ENCODE assay signal across 18 cellular contexts in the genomic region with DNA sequence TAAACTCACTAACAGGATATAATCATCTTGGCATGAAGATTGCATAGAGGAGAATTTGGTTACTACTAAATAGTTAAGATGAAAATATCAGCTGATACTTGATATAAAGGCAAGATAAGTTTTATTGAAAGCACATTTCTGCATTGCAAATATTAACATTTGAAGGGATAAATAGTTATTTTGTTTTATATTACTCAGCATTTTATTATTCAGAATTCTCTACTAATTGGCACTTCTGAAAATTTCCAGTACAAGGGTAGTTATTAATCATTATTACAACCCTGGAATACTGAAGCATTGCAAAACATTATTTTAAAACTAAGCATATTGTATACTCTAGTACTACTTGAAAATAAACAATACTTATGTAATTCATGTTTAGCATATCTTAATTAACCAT. TPM values are rescaled to one million over a fixed set of nuclear protein-coding genes. Genes with fewer than 3 reads are reported as not detected.
DNase-seq lines count a peak whose midpoint lies in the region; ATAC-seq, FAIRE-seq and TF ChIP-seq lines count a peak whose summit lies in the region.
"Had no signal": no experiment of that assay in that cellular context is flagged by ENCODE, and none has a peak within 500 bp of the region (broad histone marks: within the 10 kb centered on the region; RNA-seq: fewer than 3 reads in every experiment).

No MANE protein-coding gene starts in this region.

- H3K4me1 Mint-ChIP-seq in GM23338 = peaks cover 16% of the 10 kb centered on the region
- H3K4me1 Mint-ChIP-seq: CD4-positive, CD25-positive, alpha-beta regulatory T cell; CD8-positive, alpha-beta memory T cell had no signal

- H3K4me3 ChIP-seq in GM23338 (no peak overlapping the region), RWPE2 (ENCODE audit: severe bottlenecking) (no peak overlapping the region), osteoblast (ENCODE audit: insufficient read depth, low read length) (no peak overlapping the region)

- H4K20me1 ChIP-seq in GM23338 (replicated peaks; ENCODE audit: insufficient read depth) = no peaks in the 10 kb centered on the region
- H4K20me1 ChIP-seq in osteoblast (ENCODE audit: insufficient read depth, low read length) = no peaks in the 10 kb centered on the region

- no peaks in the 10 kb centered on the region for H3K9me2 ChIP-seq in GM23338 (ENCODE audit: insufficient read depth)

- H3K9me3 ChIP-seq in RWPE2 (ENCODE audit: severe bottlenecking) (no peaks in the 10 kb centered on the region), osteoblast (ENCODE audit: low read depth, low read length) (no peaks in the 10 kb centered on the region)
- H3K9me3 ChIP-seq: BE2C had no signal

- H3K27ac Mint-ChIP-seq in GM23338 = 0 out of 2 replicates have a peak overlapping the region, but pooled peaks have one; percentile 48
- H3K27ac Mint-ChIP-seq: CD4-positive, CD25-positive, alpha-beta regulatory T cell; CD8-positive, alpha-beta memory T cell had no signal

- TF ChIP-seq CTCF in GM23338 (conservative IDR thresholded peaks at IDR 0.05; ENCODE audit: low read depth in 2 of 2) = no peak
- TF ChIP-seq CTCF in RWPE2 (IDR thresholded peaks at IDR 0.05; ENCODE audit: poor library complexity, severe bottlenecking) = no peak
- no peak for TF ChIP-seq CTCF in foreskin keratinocyte (conservative IDR thresholded peaks at IDR 0.05)
- no peak for TF ChIP-seq CTCF in osteoblast (IDR thresholded peaks at IDR 0.05; ENCODE audit: extremely low read depth, low read depth, low read length)

- no peaks in the 10 kb centered on the region for H3K27me3 ChIP-seq in GM23338 (ENCODE audit: insufficient read depth)
- no peaks in the 10 kb centered on the region for H3K27me3 ChIP-seq in RWPE2 (ENCODE audit: insufficient read depth, poor library complexity, severe bottlenecking)
- H3K27me3 ChIP-seq in foreskin keratinocyte = no peaks in the 10 kb centered on the region
- no peaks in the 10 kb centered on the region for H3K27me3 ChIP-seq in osteoblast (ENCODE audit: insufficient read depth, low read length)
- H3K27me3 ChIP-seq: BE2C had no signal

- no peak for DNase-seq in GM23338 (ENCODE audit: low spot score)
- DNase-seq in RWPE2 (ENCODE audit: low spot score) = no peak
- DNase-seq in foreskin keratinocyte = no peak
- DNase-seq in SKM-1 treated with dmso at 0.1 percent for 144 hours (lab: John Stamatoyannopoulos, UW; ENCODE audit: unreplicated experiment) = no peak
- no peak for DNase-seq in osteoblast (ENCODE audit: insufficient read length, low spot score, missing footprints)
- no peak for DNase-seq in GM19239 (ENCODE audit: insufficient read length, low spot score)
- DNase-seq: ACHN; BE2C; C1 segment of cervical spinal cord; CD4-positive, CD25-positive, alpha-beta regulatory T cell; CD8-positive, alpha-beta memory T cell; COR-L47; GOT3; H7 had no signal

- no peaks in the 10 kb centered on the region for H3K27me3 Mint-ChIP-seq in GM23338 (ENCODE audit: insufficient read depth, low read depth, poor library complexity)
- H3K27me3 Mint-ChIP-seq: CD4-positive, CD25-positive, alpha-beta regulatory T cell had no signal

- H3K4me1 ChIP-seq in GM23338 (ENCODE audit: insufficient read depth) (peaks cover 21% of the 10 kb centered on the region), RWPE2 (ENCODE audit: insufficient read depth, poor library complexity, severe bottlenecking) (peaks cover 91% of the 10 kb centered on the region), foreskin keratinocyte (peaks cover 77% of the 10 kb centered on the region), osteoblast (ENCODE audit: insufficient read depth, low read length) (peaks cover 6% of the 10 kb centered on the region)
- H3K4me1 ChIP-seq: BE2C had no signal

- no peaks in the 10 kb centered on the region for H3K9me3 Mint-ChIP-seq in GM23338
- H3K9me3 Mint-ChIP-seq: CD8-positive, alpha-beta memory T cell had no signal

- no peaks in the 10 kb centered on the region for H3K36me3 Mint-ChIP-seq in GM23338 (ENCODE audit: low read depth)
- H3K36me3 Mint-ChIP-seq: CD4-positive, CD25-positive, alpha-beta regulatory T cell; CD8-positive, alpha-beta memory T cell had no signal

- H3K79me2 ChIP-seq in GM23338 (replicated peaks; ENCODE audit: insufficient read depth) (no peaks in the 10 kb centered on the region), osteoblast (ENCODE audit: insufficient read depth, low read length) (no peaks in the 10 kb centered on the region)

- ATAC-seq in GM23338 = no peak
- ATAC-seq in RWPE2 (ENCODE audit: low read depth) = no peak
- ATAC-seq in foreskin keratinocyte = no peak
- ATAC-seq: HepG2 had no signal

- H2AFZ ChIP-seq in GM23338 (no peak overlapping the region), osteoblast (ENCODE audit: low read length) (no peak overlapping the region)

- no peaks in the 10 kb centered on the region for H3K36me3 ChIP-seq in GM23338 (ENCODE audit: insufficient read depth)
- no peaks in the 10 kb centered on the region for H3K36me3 ChIP-seq in RWPE2 (ENCODE audit: low read depth)
- H3K36me3 ChIP-seq in osteoblast (ENCODE audit: insufficient read depth, low read length) = no peaks in the 10 kb centered on the region
- H3K36me3 ChIP-seq: BE2C had no signal

- H3F3A ChIP-seq in GM23338 (replicated peaks; ENCODE audit: low read depth) = no peaks in the 10 kb centered on the region

- H3K4me2 ChIP-seq in GM23338 = no peak overlapping the region
- H3K4me2 ChIP-seq in osteoblast (ENCODE audit: insufficient read depth, low read length) = no peak overlapping the region

- H3K27ac ChIP-seq in GM23338 (ENCODE audit: low read depth) = no peak overlapping the region
- H3K27ac ChIP-seq in RWPE2 (ENCODE audit: poor library complexity, severe bottlenecking) = peak overlapping the region; percentile 100
- H3K27ac ChIP-seq in foreskin keratinocyte = peak overlapping the region; percentile 77
- H3K27ac ChIP-seq in osteoblast (ENCODE audit: low read depth, low read length) = no peak overlapping the region

- FAIRE-seq in GM19239 (lab: Jason Lieb, UNC) = no peak
- FAIRE-seq: G401.6, GM12891, HepG2 had no signal

- no peak overlapping the region for H3K4me3 Mint-ChIP-seq in GM23338
- H3K4me3 Mint-ChIP-seq: CD4-positive, CD25-positive, alpha-beta regulatory T cell; CD8-positive, alpha-beta memory T cell had no signal

TF ChIP-seq in GM23338, 12 proteins besides CTCF, POLR2A, EP300 and RAD21 (continues in another document):
- TF ChIP-seq CREB1 (CRISPR knock-in tag; IDR thresholded peaks at IDR 0.05; ENCODE audit: low read depth) (no peak), ZNF331 (CRISPR knock-in tag; IDR thresholded peaks at IDR 0.05; ENCODE audit: low read depth) (no peak), POLR2AphosphoS5 (IDR thresholded peaks at IDR 0.05; ENCODE audit: low read depth) (no peak), EZH2phosphoT487 (IDR thresholded peaks at IDR 0.05; ENCODE audit: unreplicated experiment) (no peak), EZH2 (IDR thresholded peaks at IDR 0.05; ENCODE audit: low read depth, unreplicated experiment) (no peak), NANOG (IDR thresholded peaks at IDR 0.05; ENCODE audit: borderline replicate concordance) (no peak), JUNB (IDR thresholded peaks at IDR 0.05; ENCODE audit: unreplicated experiment) (no peak), ZNF114 (CRISPR knock-in tag; IDR thresholded peaks at IDR 0.05) (no peak), STAT1 (IDR thresholded peaks at IDR 0.05; ENCODE audit: unreplicated experiment) (no peak)
- TF ChIP-seq, protein P1, sequence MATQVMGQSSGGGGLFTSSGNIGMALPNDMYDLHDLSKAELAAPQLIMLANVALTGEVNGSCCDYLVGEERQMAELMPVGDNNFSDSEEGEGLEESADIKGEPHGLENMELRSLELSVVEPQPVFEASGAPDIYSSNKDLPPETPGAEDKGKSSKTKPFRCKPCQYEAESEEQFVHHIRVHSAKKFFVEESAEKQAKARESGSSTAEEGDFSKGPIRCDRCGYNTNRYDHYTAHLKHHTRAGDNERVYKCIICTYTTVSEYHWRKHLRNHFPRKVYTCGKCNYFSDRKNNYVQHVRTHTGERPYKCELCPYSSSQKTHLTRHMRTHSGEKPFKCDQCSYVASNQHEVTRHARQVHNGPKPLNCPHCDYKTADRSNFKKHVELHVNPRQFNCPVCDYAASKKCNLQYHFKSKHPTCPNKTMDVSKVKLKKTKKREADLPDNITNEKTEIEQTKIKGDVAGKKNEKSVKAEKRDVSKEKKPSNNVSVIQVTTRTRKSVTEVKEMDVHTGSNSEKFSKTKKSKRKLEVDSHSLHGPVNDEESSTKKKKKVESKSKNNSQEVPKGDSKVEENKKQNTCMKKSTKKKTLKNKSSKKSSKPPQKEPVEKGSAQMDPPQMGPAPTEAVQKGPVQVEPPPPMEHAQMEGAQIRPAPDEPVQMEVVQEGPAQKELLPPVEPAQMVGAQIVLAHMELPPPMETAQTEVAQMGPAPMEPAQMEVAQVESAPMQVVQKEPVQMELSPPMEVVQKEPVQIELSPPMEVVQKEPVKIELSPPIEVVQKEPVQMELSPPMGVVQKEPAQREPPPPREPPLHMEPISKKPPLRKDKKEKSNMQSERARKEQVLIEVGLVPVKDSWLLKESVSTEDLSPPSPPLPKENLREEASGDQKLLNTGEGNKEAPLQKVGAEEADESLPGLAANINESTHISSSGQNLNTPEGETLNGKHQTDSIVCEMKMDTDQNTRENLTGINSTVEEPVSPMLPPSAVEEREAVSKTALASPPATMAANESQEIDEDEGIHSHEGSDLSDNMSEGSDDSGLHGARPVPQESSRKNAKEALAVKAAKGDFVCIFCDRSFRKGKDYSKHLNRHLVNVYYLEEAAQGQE (IDR thresholded peaks at IDR 0.05; ENCODE audit: unreplicated experiment) = no peak

RNA-seq across cellular contexts. Expression of gene AREG, which starts 32.7 kb away (rescaled TPM):
- total RNA-seq in GM23338 (2014; rRNA removed; shearing (Covaris generic)) = not detected in 2 replicates
- polyA plus RNA-seq in GM23338 (2016; fragmentation: Nextera tagmentation; extraction: Ambion mirVana) (0.45 TPM in 1 of 2 replicates, not detected in the other), foreskin keratinocyte (980 and 1,643 TPM in 2 replicates)
- total RNA-seq in foreskin keratinocyte (1,077 and 1,617 TPM in 2 replicates), osteoblast (under 0.01 and 0.36 TPM in 2 replicates)
- total RNA-seq: A172, H7 had no signal

RNA-seq across cellular contexts. Expression of gene EREG, which starts 47.3 kb away (rescaled TPM):
- 4.2 TPM in 1 of 2 replicates, not detected in the other for total RNA-seq in GM23338 (2014; rRNA removed; shearing (Covaris generic))
- polyA plus RNA-seq in GM23338 (2016; fragmentation: Nextera tagmentation; extraction: Ambion mirVana) (not detected in 2 replicates), foreskin keratinocyte (6.2 and 6.3 TPM in 2 replicates)
- total RNA-seq in foreskin keratinocyte (23.7 and 29.1 TPM in 2 replicates), osteoblast (0.29 and 1.1 TPM in 2 replicates)
- total RNA-seq: A172; CD8-positive, alpha-beta memory T cell; H7 had no signal
- polyA plus RNA-seq: CD4-positive, CD25-positive, alpha-beta regulatory T cell; CD8-positive, alpha-beta memory T cell had no signal

Comparison
In these comparisons a context has a peak if more than half of its experiments do, and no peak if none do; other contexts are left out.
1. H3K27ac ChIP-seq: peak in RWPE2 (single experiment) and foreskin keratinocyte (single experiment); none in GM23338 (single experiment) and osteoblast (single experiment).
2. RNA of gene AREG, which starts 32.7 kb away (total RNA-seq): 1,077 to 1,617 TPM in foreskin keratinocyte; under 0.01 to 0.36 TPM in osteoblast and not detected in GM23338; every median in the first group is over 100 times any median in the second.